21 cellular contexts compared by ENCODE assay signal in genomic region chr22:49660321-49660720, GRCh38.
"Had no signal": no experiment of that assay in that cellular context is flagged by ENCODE, and none has a peak within 500 bp of the region (broad histone marks: within the 10 kb centered on the region; RNA-seq: fewer than 3 reads in every experiment).

No MANE protein-coding gene starts in this region.

- H3K27me3 Mint-ChIP-seq: activated naive CD8-positive, alpha-beta T cell; naive thymus-derived CD8-positive, alpha-beta T cell; stimulated activated naive B cell treated with anti-CD40 and anti-IgM and Interleukin-4, amounts not matched to agents 10 μg/mL and 1 μg/mL and 100 μg/mL, for 72 hours had no signal

- H3K27ac ChIP-seq: foreskin keratinocyte, neural progenitor cell, psoas muscle, right atrium auricular region, testis had no signal

- ATAC-seq: foreskin keratinocyte; naive thymus-derived CD8-positive, alpha-beta T cell; psoas muscle; WTC11 had no signal

- H3K9me3 Mint-ChIP-seq: mesothelial cell of epicardium; naive thymus-derived CD8-positive, alpha-beta T cell; WTC11 had no signal

- H3K4me3 Mint-ChIP-seq: activated naive CD8-positive, alpha-beta T cell; mesothelial cell of epicardium; naive thymus-derived CD8-positive, alpha-beta T cell; neural progenitor cell; stimulated activated naive B cell treated with anti-CD40 and anti-IgM and Interleukin-4, amounts not matched to agents 10 μg/mL and 1 μg/mL and 100 μg/mL, for 72 hours; WTC11 had no signal

- H3K4me3 ChIP-seq: adrenal gland, neural progenitor cell, psoas muscle, right atrium auricular region, skin epidermis, testis had no signal

- H3K36me3 Mint-ChIP-seq: mesothelial cell of epicardium, neural progenitor cell, WTC11 had no signal

- H3K27ac Mint-ChIP-seq: activated naive CD8-positive, alpha-beta T cell; mesothelial cell of epicardium; neural progenitor cell; WTC11 had no signal

- DNase-seq: activated CD4-positive, alpha-beta T cell treated with anti-CD3 and anti-CD28 coated beads, Interleukin-2, amount 50 U/mL, for 4 hours; activated naive CD4-positive, alpha-beta T cell; activated T-cell treated with anti-CD3 and anti-CD28 coated beads for 4 hours; central memory CD4-positive, alpha-beta T cell; effector memory CD4-positive, alpha-beta T cell; foreskin keratinocyte; psoas muscle; stimulated activated CD4-positive, alpha-beta T cell treated with anti-CD3 and anti-CD28 coated beads, Interleukin-15, amount 100 ng/mL, for 24 hours; stimulated activated CD8-positive, alpha-beta memory T cell treated with anti-CD3 and anti-CD28 coated beads, Interleukin-4, amount 100 ng/mL, for 48 hours; stimulated activated naive B cell treated with anti-CD40 and anti-IgM and Interleukin-4, amounts not matched to agents 10 μg/mL and 1 μg/mL and 100 μg/mL, for 72 hours; T-helper 1 cell; testis; trophoblast cell had no signal
